ENCODE assay signal across 11 cellular contexts in genomic region chr3:51581529-51581928, GRCh38. TPM values are rescaled to one million over a fixed set of nuclear protein-coding genes. Genes with fewer than 3 reads are reported as not detected.
DNase-seq lines count a peak whose midpoint lies in the region.
"Had no signal": no experiment of that assay in that cellular context is flagged by ENCODE, and none has a peak within 500 bp of the region (broad histone marks: within the 10 kb centered on the region; RNA-seq: fewer than 3 reads in every experiment).

No MANE protein-coding gene starts in this region.

- DNase-seq in DMS53 (lab: John Stamatoyannopoulos, UW) (peak; percentile 27), DMS53 treated with DMSO at 0.1 percent for 48 hours (lab: John Stamatoyannopoulos, UW; ENCODE audit: unreplicated experiment) (no peak), NCI-H510A treated with DMSO at 0.1 percent for 48 hours (lab: John Stamatoyannopoulos, UW) (peak; percentile 55), cerebellar cortex (ENCODE audit: low spot score) (peak; percentile 24), myocyte (ENCODE audit: low read depth) (peak; percentile 41), pons (ENCODE audit: low spot score) (no peak), OCI-M2 (lab: John Stamatoyannopoulos, UW; ENCODE audit: unreplicated experiment) (no peak)
- no peak for DNase-seq in activated effector memory CD4-positive, alpha-beta T cell treated with Interleukin-2 at 50 U/mL for 16 hours
- DNase-seq: activated effector memory CD4-positive, alpha-beta T cell treated with anti-CD3 and anti-CD28 coated beads, Interleukin-2, amount 50 U/mL, for 16 hours; GDM1; Right ventricle myocardium superior had no signal

RNA-seq across cellular contexts. Expression of gene RAD54L2, which starts 43.0 kb away (rescaled TPM):
- 11.9 and 14.8 TPM in 2 replicates for total RNA-seq in myocyte
- 7.5 TPM for polyA plus RNA-seq in myocyte (2012)

Comparison
In these comparisons a context has a peak if more than half of its experiments do, and no peak if none do; other contexts are left out.
1. DNase-seq: peak in DMS53 (single experiment), NCI-H510A treated with DMSO at 0.1 percent for 48 hours (single experiment), cerebellar cortex (single experiment) and myocyte (single experiment); none in DMS53 treated with DMSO at 0.1 percent for 48 hours (single experiment), activated effector memory CD4-positive, alpha-beta T cell treated with Interleukin-2 at 50 U/mL for 16 hours (single experiment), pons (single experiment) and OCI-M2 (single experiment).